ENCODE assay signal across 9 cellular contexts in genomic region chr11:24386551-24387404, GRCh38.
DNase-seq lines count a peak whose midpoint lies in the region; FAIRE-seq and TF ChIP-seq lines count a peak whose summit lies in the region.
"Had no signal": no experiment of that assay in that cellular context is flagged by ENCODE, and none has a peak within 500 bp of the region (broad histone marks: within the 10 kb centered on the region; RNA-seq: fewer than 3 reads in every experiment).

No MANE protein-coding gene starts in this region.

- no peaks in the 10 kb centered on the region for H3K27me3 ChIP-seq in H1 (replicated peaks in 1 of 4; ENCODE audit: control insufficient read depth in 3 of 4, extremely low read depth in 1 of 4, insufficient read depth in 3 of 4, low read length in 3 of 4)

- TF ChIP-seq CTCF in H1 (IDR thresholded peaks at IDR 0.05; ENCODE audit: control extremely low read depth in 1 of 3, insufficient read depth in 1 of 3, low read depth in 1 of 3, low read length in 3 of 3): peak in 2 of 3 experiments; percentile 36 to 54; a peak in 3 of 4 replicates

- no peak overlapping the region for H2BK12ac ChIP-seq in H1 (ENCODE audit: low read depth, low read length)

- H3K4me3 ChIP-seq in H1 (ENCODE audit: extremely low read depth in 1 of 4, insufficient read depth in 2 of 4, low read depth in 3 of 4, low read length in 4 of 4): no peak overlapping the region

- no peak overlapping the region for H3K4me2 ChIP-seq in H1 (ENCODE audit: insufficient read depth in 1 of 2, low read depth in 2 of 2, low read length in 2 of 2)

- H4K8ac ChIP-seq in H1 (ENCODE audit: extremely low read depth, insufficient read depth, low read length): no peak overlapping the region

- H3K23me2 ChIP-seq in H1 (ENCODE audit: low read depth, low read length): no peaks in the 10 kb centered on the region

- DNase-seq in NCI-H1417 (lab: John Stamatoyannopoulos, UW) (peak; percentile 45 to 95 (median 79)), NCI-H1417 treated with DMSO at 0.1 percent for 48 hours (lab: John Stamatoyannopoulos, UW) (no peak), NCI-H69 (lab: John Stamatoyannopoulos, UW) (peak; percentile 79), H1 (ENCODE audit: low read depth in 1 of 2, low spot score in 2 of 2) (peak in 1 of 2 experiments; percentile 10), renal cortical epithelial cell (ENCODE audit: low read depth) (peak; percentile 1), GM19239 (ENCODE audit: insufficient read length, low spot score) (no peak), GF-D8 (lab: John Stamatoyannopoulos, UW) (no peak), T-helper 1 cell (no peak)

- no peaks in the 10 kb centered on the region for H3K9me3 ChIP-seq in H1 (ENCODE audit: insufficient read depth in 2 of 2, low read depth in 1 of 2, low read length in 1 of 2)

- no peaks in the 10 kb centered on the region for H3K79me1 ChIP-seq in H1 (ENCODE audit: low read depth, low read length)

- no peak for TF ChIP-seq EP300 in H1 (IDR thresholded peaks at IDR 0.05; ENCODE audit: borderline replicate concordance in 1 of 2, low read depth in 2 of 2, low read length in 2 of 2)

- no peak overlapping the region for H3K56ac ChIP-seq in H1 (replicated peaks; ENCODE audit: insufficient read length, low read depth, low read length)

- H4K20me1 ChIP-seq in H1 (replicated peaks in 1 of 2; ENCODE audit: control insufficient read depth in 1 of 2, insufficient read depth in 2 of 2, low read length in 2 of 2): no peaks in the 10 kb centered on the region

- H4K5ac ChIP-seq in H1 (ENCODE audit: insufficient read length, low read depth, low read length): no peak overlapping the region

- H3K27ac ChIP-seq in H1 (ENCODE audit: low read depth, low read length): no peak overlapping the region

- no peak overlapping the region for H3K18ac ChIP-seq in H1 (ENCODE audit: extremely low read depth, low read length)

- no peak overlapping the region for H2BK120ac ChIP-seq in H1 (replicated peaks; ENCODE audit: low read depth, low read length)

- 76% methylated on average over 6 of the region's 6 CpGs; no CpG with 5 or more reads in 1 of the 2 experiments for WGBS in H1 (ENCODE audit: extremely low coverage in 1 of 2, insufficient coverage in 1 of 2, insufficient read length in 1 of 2, insufficient replicate concordance in 2 of 2, low coverage in 1 of 2, low lambda C conversion rate in 2 of 2, missing lambda C conversion rate in 1 of 2), 2 experiments

- FAIRE-seq in H1 (lab: Jason Lieb, UNC): peak; percentile 81
- FAIRE-seq in GM19239 (lab: Jason Lieb, UNC): no peak
- FAIRE-seq: endometrium had no signal

- H3K4ac ChIP-seq in H1 (replicated peaks; ENCODE audit: insufficient read length, low read depth, low read length): no peak overlapping the region

- no peak overlapping the region for H2AK5ac ChIP-seq in H1 (ENCODE audit: low read depth, low read length)

- TF ChIP-seq RAD21 in H1 (IDR thresholded peaks at IDR 0.05 in 1 of 2, conservative IDR thresholded peaks at IDR 0.05 in 1 of 2; ENCODE audit: low read depth in 2 of 2, low read length in 2 of 2): peak; percentile 77 to 79

- no peaks in the 10 kb centered on the region for H3K4me1 ChIP-seq in H1 (replicated peaks in 1 of 4; ENCODE audit: control insufficient read depth in 3 of 4, insufficient read depth in 4 of 4, low read length in 3 of 4)

- H2BK5ac ChIP-seq in H1 (ENCODE audit: low read depth, low read length): no peak overlapping the region

- no peak overlapping the region for H2BK20ac ChIP-seq in H1 (ENCODE audit: low read length)

- CTCF ChIA-PET in H1 (lab: Charles Lee; ENCODE audit: partially characterized antibody): interaction anchor here (0.6 to 1.8 kb wide), 12 partner anchors 9 to 1366 kb away, joined by 3 to 6 read pairs (median 3); no protein-coding TSS in a partner anchor

- H3K14ac ChIP-seq in H1 (ENCODE audit: insufficient read length): no peak overlapping the region

- no peaks in the 10 kb centered on the region for H3K79me2 ChIP-seq in H1 (ENCODE audit: control insufficient read depth in 1 of 2, insufficient read depth in 2 of 2, low read length in 2 of 2)

- H4K91ac ChIP-seq in H1 (replicated peaks; ENCODE audit: insufficient read length, low read length): no peak overlapping the region

- no peak overlapping the region for H3K23ac ChIP-seq in H1 (ENCODE audit: insufficient read length)

- no peak overlapping the region for H3K9ac ChIP-seq in H1 (replicated peaks in 1 of 4; ENCODE audit: extremely low read depth in 1 of 4, low read depth in 3 of 4, low read length in 3 of 4)

- no peak for TF ChIP-seq POLR2A in H1 (IDR thresholded peaks at IDR 0.05; ENCODE audit: control extremely low read depth in 1 of 2, low read depth in 2 of 2, low read length in 2 of 2)

- no peak overlapping the region for H2BK15ac ChIP-seq in H1 (ENCODE audit: low read length)

- no peaks in the 10 kb centered on the region for H3K36me3 ChIP-seq in H1 (ENCODE audit: control insufficient read depth in 2 of 4, insufficient read depth in 4 of 4, low read length in 3 of 4)

- POLR2A ChIA-PET in H1 (lab: Charles Lee; ENCODE audit: partially characterized antibody): no interaction called here

- H2AFZ ChIP-seq in H1 (ENCODE audit: low read length): no peak overlapping the region; the same call in 1 of the 2 replicates

TF ChIP-seq in H1, 55 proteins besides CTCF, POLR2A, EP300 and RAD21:
- TF ChIP-seq SIX5 (IDR thresholded peaks at IDR 0.05; ENCODE audit: low read depth, low read length): no peak
- TF ChIP-seq JUN (IDR thresholded peaks at IDR 0.05; ENCODE audit: low read depth, low read length): no peak
- TF ChIP-seq CTBP2 (IDR thresholded peaks at IDR 0.05; ENCODE audit: borderline replicate concordance, insufficient read depth, insufficient read length, low read length): no peak
- TF ChIP-seq GABPA (IDR thresholded peaks at IDR 0.05; ENCODE audit: borderline replicate concordance, insufficient read depth, low read length): no peak
- no peak for TF ChIP-seq SIRT6 (IDR thresholded peaks at IDR 0.05; ENCODE audit: low read length)
- TF ChIP-seq FOSL1 (IDR thresholded peaks at IDR 0.05; ENCODE audit: insufficient read depth, low read depth, low read length): no peak
- TF ChIP-seq HDAC2 (IDR thresholded peaks at IDR 0.05; ENCODE audit: borderline replicate concordance in 1 of 2, low read depth in 2 of 2, low read length in 2 of 2): no peak
- TF ChIP-seq SP2 (IDR thresholded peaks at IDR 0.05; ENCODE audit: low read length): no peak
- no peak for TF ChIP-seq YY1 (IDR thresholded peaks at IDR 0.05; ENCODE audit: low read depth, low read length)
- no peak for TF ChIP-seq SUZ12 (IDR thresholded peaks at IDR 0.05; ENCODE audit: low read length)
- TF ChIP-seq MAFK (IDR thresholded peaks at IDR 0.05; ENCODE audit: low read depth, low read length): no peak
- no peak for TF ChIP-seq JUND (IDR thresholded peaks at IDR 0.05; ENCODE audit: low read length)
- TF ChIP-seq MAX (IDR thresholded peaks at IDR 0.05): no peak
- TF ChIP-seq CEBPB (IDR thresholded peaks at IDR 0.05; ENCODE audit: low read depth, low read length): no peak
- TF ChIP-seq RBBP5 (IDR thresholded peaks at IDR 0.05; ENCODE audit: borderline replicate concordance, low read depth, low read length): no peak
- TF ChIP-seq RXRA (IDR thresholded peaks at IDR 0.05; ENCODE audit: insufficient read depth, low read depth, low read length): no peak

Comparison
In these comparisons a context has a peak if more than half of its experiments do, and no peak if none do; other contexts are left out.
1. DNase-seq: peak in NCI-H1417 (3 of 3), NCI-H69 (single experiment) and renal cortical epithelial cell (single experiment); none in NCI-H1417 treated with DMSO at 0.1 percent for 48 hours (single experiment), GM19239 (single experiment), GF-D8 (single experiment) and T-helper 1 cell (0 of 5).